Comparison of ENCODE assay signal across 2 cellular contexts in genomic region chr18:79786781-79787526, GRCh38.
A peak's percentile ranks its signal among the peaks of the same experiment; 100 is the strongest.
TF ChIP-seq lines count a peak whose summit lies in the region.

No MANE protein-coding gene starts in this region.

TF ChIP-seq in IMR-90, 13 proteins besides CTCF, POLR2A, EP300 and RAD21:
- TF ChIP-seq ELK1 (IDR thresholded peaks at IDR 0.05; ENCODE audit: borderline replicate concordance, low read depth, low read length) (no peak), CEBPB (IDR thresholded peaks at IDR 0.05; ENCODE audit: low read depth, low read length) (peak; percentile 66)
TF ChIP-seq in IMR-90: peak in this region for 1.

TF ChIP-seq in H1, 55 proteins besides CTCF, POLR2A, EP300 and RAD21:
- TF ChIP-seq NANOG (IDR thresholded peaks at IDR 0.05; ENCODE audit: insufficient read depth, low read depth, low read length, poor library complexity, severe bottlenecking), result no peak
- TF ChIP-seq TCF12 (IDR thresholded peaks at IDR 0.05; ENCODE audit: low read depth, low read length), result no peak
- TF ChIP-seq MAX (IDR thresholded peaks at IDR 0.05), result 0 out of 2 replicates have a peak, but pooled peaks have one; percentile 14
- TF ChIP-seq E2F6 (IDR thresholded peaks at IDR 0.05), result 0 out of 2 replicates have a peak, but pooled peaks have one; percentile 30
